Comparison of ENCODE assay signal across 9 cellular contexts in the genomic region with DNA sequence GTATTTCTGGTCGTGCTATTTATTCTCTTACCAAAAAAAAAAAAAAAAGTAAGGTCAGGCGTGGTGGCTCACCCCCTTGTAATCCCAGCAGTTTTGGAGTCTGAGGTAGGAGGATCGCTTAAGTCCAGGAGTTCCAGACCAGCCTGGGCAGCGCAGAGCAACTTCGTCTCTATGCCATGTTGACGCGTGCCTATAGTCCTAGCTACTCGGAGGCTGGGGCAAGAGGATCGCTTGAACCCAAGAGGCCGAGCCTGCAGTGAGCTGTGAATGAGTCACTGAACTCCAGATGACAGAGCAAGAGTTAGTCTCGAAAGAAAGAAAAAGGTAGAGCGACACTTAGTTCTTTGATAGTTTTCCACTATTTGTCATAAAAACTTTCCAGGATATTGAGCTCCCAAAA. TPM values are rescaled to one million over a fixed set of nuclear protein-coding genes. Genes with fewer than 3 reads are reported as not detected.
DNase-seq lines count a peak whose midpoint lies in the region; ATAC-seq and TF ChIP-seq lines count a peak whose summit lies in the region.
"Had no signal": no experiment of that assay in that cellular context is flagged by ENCODE, and none has a peak within 500 bp of the region (broad histone marks: within the 10 kb centered on the region; RNA-seq: fewer than 3 reads in every experiment).

No MANE protein-coding gene starts in this region.

- H3K4me1 Mint-ChIP-seq in MCF 10A (ENCODE audit: insufficient read depth, unreplicated experiment): peaks cover 16% of the 10 kb centered on the region
- H3K4me1 Mint-ChIP-seq in activated naive CD8-positive, alpha-beta T cell treated with anti-CD3 and anti-CD28 coated beads, Interleukin-2, amount 10 ng/mL, durations not matched to agents 7 days and 5 days: peaks cover 25% of the 10 kb centered on the region
- peaks cover 20 to 24% of the 10 kb centered on the region in 2 donors for H3K4me1 Mint-ChIP-seq in natural killer cell

- POLR2A ChIA-PET in MCF 10A (lab: Yijun Ruan, JAX): interaction anchor here (0.6 to 1.2 kb wide), 5 partner anchors 58 to 330 kb away, joined by 3 to 5 read pairs (median 4); no protein-coding TSS in a partner anchor
- POLR2A ChIA-PET in activated naive CD8-positive, alpha-beta T cell treated with anti-CD3 and anti-CD28 coated beads, Interleukin-2, amount 10 ng/mL, durations not matched to agents 7 days and 5 days (lab: Charles Lee): interaction anchor here (0.6 to 2.1 kb wide), 7 partner anchors 10 to 308 kb away, joined by 3 to 5 read pairs (median 3); a partner anchor contains a TSS

- no peaks in the 10 kb centered on the region for H3K27me3 ChIP-seq in breast epithelium

- H3K36me3 ChIP-seq in breast epithelium: no peaks in the 10 kb centered on the region

- H3K9me3 ChIP-seq in breast epithelium: no peaks in the 10 kb centered on the region

- no peak for ATAC-seq in activated naive CD8-positive, alpha-beta T cell treated with anti-CD3 and anti-CD28 coated beads, Interleukin-2, amount 10 ng/mL, durations not matched to agents 7 days and 5 days (ENCODE audit: low read depth)
- ATAC-seq in natural killer cell (no peak), HG02884 (IDR thresholded peaks at IDR 0.05; ENCODE audit: unreplicated experiment) (no peak)

- no peaks in the 10 kb centered on the region for H3K36me3 Mint-ChIP-seq in MCF 10A (ENCODE audit: insufficient read depth, unreplicated experiment)
- no peaks in the 10 kb centered on the region for H3K36me3 Mint-ChIP-seq in activated naive CD8-positive, alpha-beta T cell treated with anti-CD3 and anti-CD28 coated beads, Interleukin-2, amount 10 ng/mL, durations not matched to agents 7 days and 5 days
- no peaks in the 10 kb centered on the region for H3K36me3 Mint-ChIP-seq in natural killer cell

- CTCF ChIA-PET in MCF 10A (lab: Yijun Ruan, JAX): interaction anchor here (0.6 to 1.3 kb wide), 4 partner anchors 11 to 186 kb away, joined by 3 to 5 read pairs (median 4); no protein-coding TSS in a partner anchor

- intact Hi-C loops in MCF 10A (cut with micrococcal nuclease) (loop anchor here (10.0 kb wide), 1 partner anchor 127 kb away; a partner anchor contains a TSS), breast epithelium (cut with DNase I; ENCODE audit: low total_unique reads) (no loop called here), natural killer cell (cut with micrococcal nuclease) (loop anchor here (2.0 to 5.0 kb wide), 3 partner anchors 85 to 186 kb away; a partner anchor contains a TSS)

- peak overlapping the region; percentile 84 for H3K27ac Mint-ChIP-seq in MCF 10A (ENCODE audit: low read depth, unreplicated experiment)
- peak overlapping the region; percentile 86 for H3K27ac Mint-ChIP-seq in activated naive CD8-positive, alpha-beta T cell treated with anti-CD3 and anti-CD28 coated beads, Interleukin-2, amount 10 ng/mL, durations not matched to agents 7 days and 5 days
- H3K27ac Mint-ChIP-seq in natural killer cell: peak overlapping the region; percentile 86 to 89

- H3K4me3 Mint-ChIP-seq in MCF 10A (ENCODE audit: unreplicated experiment) (peak overlapping the region; percentile 76), natural killer cell (peak overlapping the region; percentile 90)
- H3K4me3 Mint-ChIP-seq in activated naive CD8-positive, alpha-beta T cell treated with anti-CD3 and anti-CD28 coated beads, Interleukin-2, amount 10 ng/mL, durations not matched to agents 7 days and 5 days: peak overlapping the region; percentile 82

- H3K9me3 Mint-ChIP-seq in MCF 10A (ENCODE audit: unreplicated experiment): no peaks in the 10 kb centered on the region
- no peaks in the 10 kb centered on the region for H3K9me3 Mint-ChIP-seq in activated naive CD8-positive, alpha-beta T cell treated with anti-CD3 and anti-CD28 coated beads, Interleukin-2, amount 10 ng/mL, durations not matched to agents 7 days and 5 days
- H3K9me3 Mint-ChIP-seq in natural killer cell: no peaks in the 10 kb centered on the region

- BruUV-seq in MCF 10A (replicated peaks; lab: Mats Ljungman, UMichigan): no TSS peak

- no peak for TF ChIP-seq CTCF in MCF 10A (IDR thresholded peaks at IDR 0.05; ENCODE audit: unreplicated experiment)
- TF ChIP-seq CTCF in breast epithelium (IDR thresholded peaks at IDR 0.05): no peak
- no peak for TF ChIP-seq CTCF in natural killer cell (IDR thresholded peaks at IDR 0.05)

- peaks cover 0 to 8% of the 10 kb centered on the region in 2 donors for H3K4me1 ChIP-seq in breast epithelium

- no peak for DNase-seq in MCF 10A (ENCODE audit: unreplicated experiment)
- DNase-seq in breast epithelium (ENCODE audit: low spot score in 2 of 2): no peak
- DNase-seq in activated naive CD8-positive, alpha-beta T cell treated with anti-CD3 and anti-CD28 coated beads, Interleukin-2, amount 10 ng/mL, durations not matched to agents 7 days and 5 days: no peak
- no peak for DNase-seq in natural killer cell
- no peak for DNase-seq in NCI-H128 (lab: John Stamatoyannopoulos, UW; ENCODE audit: unreplicated experiment)
- no peak for DNase-seq in CD1c-positive myeloid dendritic cell (ENCODE audit: extremely low spot score)
- no peak for DNase-seq in SKM-1 treated with dmso at 0.1 percent for 144 hours (lab: John Stamatoyannopoulos, UW; ENCODE audit: unreplicated experiment)
- DNase-seq: NCI-H1694 treated with DMSO at 0.1 percent for 48 hours had no signal

- peak overlapping the region in 1 of 2 donors; percentile 94 for H3K27ac ChIP-seq in breast epithelium

- H3K4me3 ChIP-seq in breast epithelium: peak overlapping the region in 1 of 3 donors; percentile 91

- H3K27me3 Mint-ChIP-seq in MCF 10A (ENCODE audit: insufficient read depth, unreplicated experiment) (no peaks in the 10 kb centered on the region), natural killer cell (ENCODE audit: low read depth in 2 of 2) (no peaks in the 10 kb centered on the region)
- H3K27me3 Mint-ChIP-seq in activated naive CD8-positive, alpha-beta T cell treated with anti-CD3 and anti-CD28 coated beads, Interleukin-2, amount 10 ng/mL, durations not matched to agents 7 days and 5 days: no peaks in the 10 kb centered on the region

- TF ChIP-seq POLR2A in breast epithelium (IDR thresholded peaks at IDR 0.05): no peak

RNA-seq across cellular contexts. Expression of a gene that starts 1.4 kb away (rescaled TPM):
- total RNA-seq in MCF 10A (2022): 11.5 and 12.1 TPM in 2 replicates
- total RNA-seq in breast epithelium: 10 to 100 TPM; 13.4 to 16.4 (median 13.6) TPM
- 10 to 100 TPM; 18.0 TPM for total RNA-seq in activated naive CD8-positive, alpha-beta T cell treated with anti-CD3 and anti-CD28 coated beads, Interleukin-2, amount 10 ng/mL, durations not matched to agents 7 days and 5 days
- 10 to 100 TPM; 37.5 to 48.7 (median 44.4) TPM for total RNA-seq in natural killer cell
